9 cellular contexts compared by ENCODE assay signal in genomic region chr20:61608275-61609085, GRCh38.
DNase-seq lines count a peak whose midpoint lies in the region; ATAC-seq and TF ChIP-seq lines count a peak whose summit lies in the region.
"Had no signal": no experiment of that assay in that cellular context is flagged by ENCODE, and none has a peak within 500 bp of the region (broad histone marks: within the 10 kb centered on the region; RNA-seq: fewer than 3 reads in every experiment).

No MANE protein-coding gene starts in this region.

- no peaks in the 10 kb centered on the region for H3K4me1 Mint-ChIP-seq in GM23338
- no peaks in the 10 kb centered on the region for H3K4me1 Mint-ChIP-seq in naive thymus-derived CD8-positive, alpha-beta T cell
- H3K4me1 Mint-ChIP-seq: CD4-positive, alpha-beta memory T cell had no signal

- peaks cover 22% of the 10 kb centered on the region; the same call in 2 of the 3 replicates for H3K9me3 Mint-ChIP-seq in GM23338
- peaks cover 0 to 21% (median 2%) of the 10 kb centered on the region in 9 donors for H3K9me3 Mint-ChIP-seq in naive thymus-derived CD8-positive, alpha-beta T cell

- no peaks in the 10 kb centered on the region for H3K79me2 ChIP-seq in GM23338 (replicated peaks; ENCODE audit: insufficient read depth)
- no peaks in the 10 kb centered on the region for H3K79me2 ChIP-seq in hepatocyte

- no peaks in the 10 kb centered on the region for H3F3A ChIP-seq in GM23338 (replicated peaks; ENCODE audit: low read depth)

- ATAC-seq in GM23338 (peak; percentile 84), GM21717 (IDR thresholded peaks at IDR 0.05; ENCODE audit: unreplicated experiment) (no peak)
- ATAC-seq in naive thymus-derived CD8-positive, alpha-beta T cell: no peak

- H3K4me1 ChIP-seq in A673 (ENCODE audit: insufficient read depth, low read length, poor library complexity, severe bottlenecking) (no peaks in the 10 kb centered on the region), GM23338 (ENCODE audit: insufficient read depth) (no peaks in the 10 kb centered on the region), SJCRH30 (no peaks in the 10 kb centered on the region), hepatocyte (ENCODE audit: insufficient read depth) (no peaks in the 10 kb centered on the region), vagina (no peaks in the 10 kb centered on the region)

- 0 out of 2 replicates have a peak, but pooled peaks cover 4% of the 10 kb centered on the region for H4K20me1 ChIP-seq in GM23338 (replicated peaks; ENCODE audit: insufficient read depth)
- no peaks in the 10 kb centered on the region for H4K20me1 ChIP-seq in hepatocyte (ENCODE audit: insufficient read depth, poor library complexity, severe bottlenecking)

- peaks cover 14% of the 10 kb centered on the region for H3K27me3 Mint-ChIP-seq in GM23338 (ENCODE audit: insufficient read depth, low read depth, poor library complexity)
- no peaks in the 10 kb centered on the region for H3K27me3 Mint-ChIP-seq in naive thymus-derived CD8-positive, alpha-beta T cell
- H3K27me3 Mint-ChIP-seq: CD4-positive, alpha-beta memory T cell had no signal

- H3K4me3 ChIP-seq in A673 (ENCODE audit: low read depth, low read length, poor library complexity, severe bottlenecking): no peak overlapping the region
- H3K4me3 ChIP-seq in GM23338: no peak overlapping the region
- H3K4me3 ChIP-seq in SJCRH30: no peak overlapping the region
- no peak overlapping the region for H3K4me3 ChIP-seq in hepatocyte
- H3K4me3 ChIP-seq in vagina: no peak overlapping the region

- intact Hi-C loops in A673 (cut with micrococcal nuclease; ENCODE audit: unreplicated experiment): no loop called here
- intact Hi-C loops in vagina (cut with DNase I): no loop called here

- H2AFZ ChIP-seq in GM23338 (no peak overlapping the region), hepatocyte (no peak overlapping the region)

- no peak overlapping the region for H3K27ac ChIP-seq in A673 (ENCODE audit: low read depth, low read length, poor library complexity, severe bottlenecking)
- H3K27ac ChIP-seq in GM23338 (ENCODE audit: low read depth): no peak overlapping the region
- no peak overlapping the region for H3K27ac ChIP-seq in SJCRH30
- H3K27ac ChIP-seq in hepatocyte: no peak overlapping the region
- H3K27ac ChIP-seq in vagina: no peak overlapping the region

- H3K9me2 ChIP-seq in GM23338 (ENCODE audit: insufficient read depth): no peaks in the 10 kb centered on the region
- H3K9me2 ChIP-seq in hepatocyte (replicated peaks; ENCODE audit: insufficient read depth): no peaks in the 10 kb centered on the region

- H3K36me3 Mint-ChIP-seq in GM23338 (ENCODE audit: low read depth): no peaks in the 10 kb centered on the region
- peaks cover 0 to 4% (median 0%) of the 10 kb centered on the region in 3 donors for H3K36me3 Mint-ChIP-seq in naive thymus-derived CD8-positive, alpha-beta T cell
- H3K36me3 Mint-ChIP-seq: CD4-positive, alpha-beta memory T cell had no signal

- 68% methylated on average over 21 of the region's 21 CpGs for WGBS in hepatocyte (ENCODE audit: low lambda C conversion rate, missing lambda C conversion rate)

- no peak overlapping the region for H3K4me3 Mint-ChIP-seq in GM23338
- no peak overlapping the region for H3K4me3 Mint-ChIP-seq in naive thymus-derived CD8-positive, alpha-beta T cell

- H3K36me3 ChIP-seq in A673 (ENCODE audit: insufficient read depth, low read length, poor library complexity, severe bottlenecking) (no peaks in the 10 kb centered on the region), GM23338 (ENCODE audit: insufficient read depth) (no peaks in the 10 kb centered on the region), SJCRH30 (no peaks in the 10 kb centered on the region; the same call in 1 of the 2 replicates), hepatocyte (replicated peaks; ENCODE audit: insufficient read depth, low read depth) (no peaks in the 10 kb centered on the region), vagina (no peaks in the 10 kb centered on the region)

- no peak overlapping the region for H3K4me2 ChIP-seq in GM23338
- no peak overlapping the region for H3K4me2 ChIP-seq in hepatocyte

- H3K27me3 ChIP-seq in A673 (replicated peaks; ENCODE audit: insufficient read depth, low read depth, low read length, poor library complexity) (peaks cover 14% of the 10 kb centered on the region), GM23338 (ENCODE audit: insufficient read depth) (no peaks in the 10 kb centered on the region), SJCRH30 (no peaks in the 10 kb centered on the region; the same call in 1 of the 2 replicates), hepatocyte (no peaks in the 10 kb centered on the region), vagina (no peaks in the 10 kb centered on the region)

- H3K27ac Mint-ChIP-seq in GM23338: no peak overlapping the region
- H3K27ac Mint-ChIP-seq in naive thymus-derived CD8-positive, alpha-beta T cell: no peak overlapping the region
- H3K27ac Mint-ChIP-seq: CD4-positive, alpha-beta memory T cell had no signal

- DNase-seq in A673 (ENCODE audit: low spot score): peak; percentile 15
- DNase-seq in GM23338 (ENCODE audit: low spot score): peak; percentile 69
- peak; percentile 47 to 71 for DNase-seq in SJCRH30
- DNase-seq in hepatocyte (ENCODE audit: low spot score): peak; percentile 70
- DNase-seq in naive thymus-derived CD8-positive, alpha-beta T cell: no peak
- DNase-seq in vagina (ENCODE audit: extremely low spot score in 2 of 2): no peak
- DNase-seq in activated T-cell treated with anti-CD3 and anti-CD28 coated beads for 4 hours: no peak
- DNase-seq: CD4-positive, alpha-beta memory T cell had no signal

- H3K9me3 ChIP-seq in A673 (ENCODE audit: low read depth, low read length, poor library complexity, severe bottlenecking) (peaks cover 5% of the 10 kb centered on the region), SJCRH30 (replicated peaks) (peaks cover 6% of the 10 kb centered on the region; the same call in 1 of the 2 replicates), hepatocyte (ENCODE audit: low read depth) (no peaks in the 10 kb centered on the region), vagina (no peaks in the 10 kb centered on the region)

- POLR2A ChIA-PET in A673 (lab: Charles Lee; ENCODE audit: low non-redundant PET): no interaction called here
- POLR2A ChIA-PET in naive thymus-derived CD8-positive, alpha-beta T cell (lab: Charles Lee): no interaction called here

- TF ChIP-seq CTCF in A673 (conservative IDR thresholded peaks at IDR 0.05; ENCODE audit: low read depth, low read length): no peak
- no peak for TF ChIP-seq CTCF in GM23338 (conservative IDR thresholded peaks at IDR 0.05; ENCODE audit: low read depth in 2 of 2)
- no peak for TF ChIP-seq CTCF in hepatocyte (IDR thresholded peaks at IDR 0.05; ENCODE audit: poor library complexity)
- no peak for TF ChIP-seq CTCF in vagina (IDR thresholded peaks at IDR 0.05)

- no TSS peak for BruUV-seq in A673 (replicated peaks; lab: Mats Ljungman, UMichigan)

- CTCF ChIA-PET in A673 (lab: Charles Lee): no interaction called here

- no peak for TF ChIP-seq POLR2A in vagina (IDR thresholded peaks at IDR 0.05)

TF ChIP-seq in GM23338, 12 proteins besides CTCF, POLR2A, EP300 and RAD21:
- TF ChIP-seq, protein P1, sequence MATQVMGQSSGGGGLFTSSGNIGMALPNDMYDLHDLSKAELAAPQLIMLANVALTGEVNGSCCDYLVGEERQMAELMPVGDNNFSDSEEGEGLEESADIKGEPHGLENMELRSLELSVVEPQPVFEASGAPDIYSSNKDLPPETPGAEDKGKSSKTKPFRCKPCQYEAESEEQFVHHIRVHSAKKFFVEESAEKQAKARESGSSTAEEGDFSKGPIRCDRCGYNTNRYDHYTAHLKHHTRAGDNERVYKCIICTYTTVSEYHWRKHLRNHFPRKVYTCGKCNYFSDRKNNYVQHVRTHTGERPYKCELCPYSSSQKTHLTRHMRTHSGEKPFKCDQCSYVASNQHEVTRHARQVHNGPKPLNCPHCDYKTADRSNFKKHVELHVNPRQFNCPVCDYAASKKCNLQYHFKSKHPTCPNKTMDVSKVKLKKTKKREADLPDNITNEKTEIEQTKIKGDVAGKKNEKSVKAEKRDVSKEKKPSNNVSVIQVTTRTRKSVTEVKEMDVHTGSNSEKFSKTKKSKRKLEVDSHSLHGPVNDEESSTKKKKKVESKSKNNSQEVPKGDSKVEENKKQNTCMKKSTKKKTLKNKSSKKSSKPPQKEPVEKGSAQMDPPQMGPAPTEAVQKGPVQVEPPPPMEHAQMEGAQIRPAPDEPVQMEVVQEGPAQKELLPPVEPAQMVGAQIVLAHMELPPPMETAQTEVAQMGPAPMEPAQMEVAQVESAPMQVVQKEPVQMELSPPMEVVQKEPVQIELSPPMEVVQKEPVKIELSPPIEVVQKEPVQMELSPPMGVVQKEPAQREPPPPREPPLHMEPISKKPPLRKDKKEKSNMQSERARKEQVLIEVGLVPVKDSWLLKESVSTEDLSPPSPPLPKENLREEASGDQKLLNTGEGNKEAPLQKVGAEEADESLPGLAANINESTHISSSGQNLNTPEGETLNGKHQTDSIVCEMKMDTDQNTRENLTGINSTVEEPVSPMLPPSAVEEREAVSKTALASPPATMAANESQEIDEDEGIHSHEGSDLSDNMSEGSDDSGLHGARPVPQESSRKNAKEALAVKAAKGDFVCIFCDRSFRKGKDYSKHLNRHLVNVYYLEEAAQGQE (IDR thresholded peaks at IDR 0.05; ENCODE audit: unreplicated experiment): peak; percentile 83
- no peak for TF ChIP-seq EZH2phosphoT487 (IDR thresholded peaks at IDR 0.05; ENCODE audit: unreplicated experiment)

Comparison
In these comparisons a context has a peak if more than half of its experiments do, and no peak if none do; other contexts are left out.
1. DNase-seq: peak in A673 (single experiment), GM23338 (single experiment), SJCRH30 (2 of 2) and hepatocyte (single experiment); none in naive thymus-derived CD8-positive, alpha-beta T cell (0 of 10), vagina (0 of 2) and activated T-cell treated with anti-CD3 and anti-CD28 coated beads for 4 hours (single experiment).